Comparison of ENCODE assay signal across 10 cellular contexts in genomic region chr2:23916727-23917458, GRCh38. TPM values are rescaled to one million over a fixed set of nuclear protein-coding genes. Genes with fewer than 3 reads are reported as not detected.
DNase-seq lines count a peak whose midpoint lies in the region; ATAC-seq, FAIRE-seq and TF ChIP-seq lines count a peak whose summit lies in the region.
"Had no signal": no experiment of that assay in that cellular context is flagged by ENCODE, and none has a peak within 500 bp of the region (broad histone marks: within the 10 kb centered on the region; RNA-seq: fewer than 3 reads in every experiment).

No MANE protein-coding gene starts in this region.

- H3K9me3 ChIP-seq in KOPT-K1 (ENCODE audit: insufficient read depth, low read length, poor library complexity, severe bottlenecking) (no peaks in the 10 kb centered on the region), K562 (replicated peaks; ENCODE audit: control insufficient read depth, insufficient read depth, low read depth, low read length) (no peaks in the 10 kb centered on the region)
- H3K9me3 ChIP-seq: SJCRH30 had no signal

- TF ChIP-seq POLR2A in K562 (conservative IDR thresholded peaks at IDR 0.05): no peak

- H3K4me2 ChIP-seq in K562 (ENCODE audit: insufficient read depth, low read length): peak overlapping the region; percentile 7

- BruUV-seq in K562 (replicated peaks; lab: Mats Ljungman, UMichigan): no TSS peak

- peak overlapping the region in 1 of 2 experiments; percentile 27; a peak in 1 of 4 replicates for H3K9ac ChIP-seq in K562 (ENCODE audit: insufficient read depth in 1 of 2, low read depth in 2 of 2, low read length in 2 of 2)

- H3K27me3 ChIP-seq in ACC112 (ENCODE audit: insufficient read depth, low read length) (no peaks in the 10 kb centered on the region), K562 (ENCODE audit: control insufficient read depth in 2 of 2, insufficient read depth in 2 of 2, low read length in 2 of 2) (no peaks in the 10 kb centered on the region)
- H3K27me3 ChIP-seq: SJCRH30 had no signal

- FAIRE-seq in K562 (lab: Jason Lieb, UNC): no peak

- H3K4me1 ChIP-seq in ACC112 (ENCODE audit: control insufficient read depth, insufficient read depth, low read length, unreplicated experiment) (peaks cover 12% of the 10 kb centered on the region), K562 (replicated peaks in 1 of 2; ENCODE audit: control insufficient read depth in 2 of 2, insufficient read depth in 2 of 2, low read length in 2 of 2) (peaks cover 0 to 12% of the 10 kb centered on the region in 2 experiments; a peak in 3 of 5 replicates)

- in situ Hi-C loops in K562 (cut with MboI): no loop called here

- POLR2A ChIA-PET in K562 (lab: Yijun Ruan, JAX): interaction anchor here (0.6 to 1.8 kb wide), 2 partner anchors 10 to 23 kb away, joined by 3 to 16 read pairs; partner anchors contain the start of genes ATAD2B and UBXN2A

- CTCF ChIA-PET in K562 (lab: Yijun Ruan, JAX; ENCODE audit: low intra/inter-chr PET ratio): no interaction called here

- TF ChIP-seq EP300 in K562 (IDR thresholded peaks at IDR 0.05; ENCODE audit: low read length): no peak

- peak overlapping the region; percentile 21; the same call in 1 of the 2 replicates for H3K27ac ChIP-seq in ACC112 (ENCODE audit: low read depth, low read length)
- H3K27ac ChIP-seq in KOPT-K1 (ENCODE audit: low read depth, low read length, poor library complexity, severe bottlenecking): peak overlapping the region; percentile 54
- peak overlapping the region; percentile 50 for H3K27ac ChIP-seq in K562 (ENCODE audit: extremely low read depth, low read depth, low read length)
- H3K27ac ChIP-seq: SJCRH30 had no signal

- no peak for TF ChIP-seq RAD21 in K562 (CRISPR knock-in tag; conservative IDR thresholded peaks at IDR 0.05 in 1 of 2, IDR thresholded peaks at IDR 0.05 in 1 of 2)

- TF ChIP-seq CTCF in K562 (IDR thresholded peaks at IDR 0.05 in 2 of 3, conservative IDR thresholded peaks at IDR 0.05 in 1 of 3; ENCODE audit: insufficient read depth in 2 of 3, low read depth in 1 of 3, low read length in 3 of 3): no peak

- H2AFZ ChIP-seq in ACC112 (ENCODE audit: low read length, unreplicated experiment): no peak overlapping the region
- peak overlapping the region; percentile 3 for H2AFZ ChIP-seq in K562 (ENCODE audit: low read depth, low read length)

- peak in 2 of 4 experiments; percentile 42 to 53 for DNase-seq in K562 (ENCODE audit: extremely low read depth in 1 of 4, low spot score in 3 of 4)
- DNase-seq in NK-92 (lab: John Stamatoyannopoulos, UW; ENCODE audit: unreplicated experiment): no peak
- no peak for DNase-seq in GM03348 (ENCODE audit: low spot score)
- DNase-seq in activated naive CD4-positive, alpha-beta T cell treated with anti-CD3 and anti-CD28 coated beads, Interleukin-2, amount 50 U/mL, for 16 hours: no peak
- DNase-seq in ecto neural progenitor cell (ENCODE audit: low spot score): no peak
- DNase-seq: KG1 had no signal

- no peaks in the 10 kb centered on the region for H3K9me1 ChIP-seq in K562 (ENCODE audit: control insufficient read depth, insufficient read depth, low read length)

- H3K4me3 ChIP-seq in ACC112 (ENCODE audit: low read depth, low read length) (no peak overlapping the region), K562 (no peak overlapping the region)
- H3K4me3 ChIP-seq: SJCRH30 had no signal

- WGBS in K562 (ENCODE audit: insufficient coverage, low coverage, missing lambda C conversion rate): 44% methylated on average over 3 of the region's 3 CpGs

- ATAC-seq in GM18861 (IDR thresholded peaks at IDR 0.05; ENCODE audit: unreplicated experiment): peak; percentile 62
- ATAC-seq in K562: peak; percentile 75

- intact Hi-C loops in K562 (cut with micrococcal nuclease): no loop called here

- H3K79me2 ChIP-seq in ACC112 (ENCODE audit: control insufficient read depth, insufficient read depth, low read length, unreplicated experiment) (peaks cover 46% of the 10 kb centered on the region), K562 (ENCODE audit: control insufficient read depth, insufficient read depth, low read length) (peaks cover 89% of the 10 kb centered on the region)

- H4K20me1 ChIP-seq in K562 (replicated peaks; ENCODE audit: control insufficient read depth, insufficient read depth, low read length): no peaks in the 10 kb centered on the region

- H3K36me3 ChIP-seq in ACC112 (ENCODE audit: insufficient read depth, low read length) (no peaks in the 10 kb centered on the region), KOPT-K1 (ENCODE audit: insufficient read depth, low read length) (no peaks in the 10 kb centered on the region), K562 (ENCODE audit: control insufficient read depth, insufficient read depth, low read length) (no peaks in the 10 kb centered on the region)
- H3K36me3 ChIP-seq: SJCRH30 had no signal

TF ChIP-seq in K562, 482 proteins besides CTCF, POLR2A, EP300 and RAD21 (continues in another document):
- TF ChIP-seq CCNT2 (IDR thresholded peaks at IDR 0.05; ENCODE audit: borderline replicate concordance, extremely low read depth, insufficient read length, low read depth, low read length): no peak
- no peak for TF ChIP-seq TBP (optimal IDR thresholded peaks at IDR 0.05; ENCODE audit: low read depth, low read length)
- no peak for TF ChIP-seq HMG20A (CRISPR knock-in tag; conservative IDR thresholded peaks at IDR 0.05)
- TF ChIP-seq SP2 (IDR thresholded peaks at IDR 0.05; ENCODE audit: extremely low read depth, low read depth, low read length, poor library complexity, severe bottlenecking): no peak
- no peak for TF ChIP-seq ZNF41 (CRISPR knock-in tag; conservative IDR thresholded peaks at IDR 0.05)
- TF ChIP-seq STAT5B (CRISPR knock-in tag; IDR thresholded peaks at IDR 0.05): no peak
- TF ChIP-seq ZNF24 (IDR thresholded peaks at IDR 0.05): peak; percentile 84
- 0 out of 2 replicates have a peak, but pooled peaks have one; percentile 15 for TF ChIP-seq EP400 (IDR thresholded peaks at IDR 0.05)
- TF ChIP-seq HCFC1 (IDR thresholded peaks at IDR 0.05; ENCODE audit: low read depth, low read length): no peak
- no peak for TF ChIP-seq STAT5A (IDR thresholded peaks at IDR 0.05; ENCODE audit: borderline replicate concordance, low read length)
- TF ChIP-seq BDP1 (IDR thresholded peaks at IDR 0.05; ENCODE audit: insufficient read depth, insufficient read length): no peak
- no peak for TF ChIP-seq ILF3 (IDR thresholded peaks at IDR 0.05; ENCODE audit: borderline replicate concordance)
- no peak for TF ChIP-seq ZNF561 (CRISPR knock-in tag; conservative IDR thresholded peaks at IDR 0.05)
- TF ChIP-seq TAF7 (tag; IDR thresholded peaks at IDR 0.05): no peak
- TF ChIP-seq CC2D1A (IDR thresholded peaks at IDR 0.05): no peak
- TF ChIP-seq ZNF12 (CRISPR knock-in tag; IDR thresholded peaks at IDR 0.05): no peak

RNA-seq across cellular contexts. Expression of gene ATAD2B, which starts 10.0 kb away (rescaled TPM):
- total RNA-seq in K562 (2011; cell fraction: chromatin; rRNA removed; ENCODE audit: low replicate concordance): 28.1 and 119 TPM in 2 replicates
- total RNA-seq in K562 (2011; cell fraction: nucleolus; rRNA removed): 12.7 and 18.3 TPM in 2 replicates
- 37.1 and 61.3 TPM in 2 replicates for total RNA-seq in K562 (2011; cell fraction: nucleoplasm; rRNA removed)
- total RNA-seq in K562 (2014; rRNA removed): 10.8 and 11.4 TPM in 2 replicates
- 21.6 and 22.4 TPM in 2 replicates for total RNA-seq in K562 (2014; rRNA removed; fragmentation: Illumina TruSeq; extraction: Trizol)
- total RNA-seq in K562 (2015; rRNA removed; fragmentation: Illumina TruSeq; extraction: Trizol): 20.6 and 21.6 TPM in 2 replicates
- 18.5 and 18.8 TPM in 2 replicates for total RNA-seq in K562 (2021)
- polyA plus RNA-seq in K562 (2011; rRNA removed): 11.0 and 11.7 TPM in 2 replicates
- polyA plus RNA-seq in K562 (2011; cell fraction: cytosol; rRNA removed): 1.6 and 4.6 TPM in 2 replicates
- 18.8 and 26.5 TPM in 2 replicates for polyA plus RNA-seq in K562 (2011; cell fraction: nucleus; rRNA removed)
- 5.6 TPM in 2 replicates for polyA plus RNA-seq in K562 (2012)
- polyA plus RNA-seq in K562 (2014; fragmentation: Illumina TruSeq; extraction: Trizol): 8.9 and 10.9 TPM in 2 replicates
- polyA plus RNA-seq in K562 (2014; fragmentation: Nextera tagmentation; extraction: Ambion mirVana): 1 to 10 TPM; 3.2 to 4.0 TPM
- polyA plus RNA-seq in K562 (2014; rRNA removed): 6.4 and 7.7 TPM in 2 replicates
- 30.0 and 41.1 TPM in 2 replicates for polyA minus RNA-seq in K562 (2011; rRNA and poly(A)+ RNA removed)
- 8.7 TPM in 2 replicates for polyA minus RNA-seq in K562 (2011; cell fraction: cytosol; rRNA and poly(A)+ RNA removed)
- polyA minus RNA-seq in K562 (2011; cell fraction: nucleus; rRNA and poly(A)+ RNA removed): 37.0 and 67.3 TPM in 2 replicates

RNA-seq across cellular contexts. Expression of gene UBXN2A, which starts 23.4 kb away (rescaled TPM):
- 11.5 and 22.5 TPM in 2 replicates for total RNA-seq in K562 (2011; cell fraction: chromatin; rRNA removed; ENCODE audit: low replicate concordance)
- total RNA-seq in K562 (2011; cell fraction: nucleolus; rRNA removed): 9.7 and 10.1 TPM in 2 replicates
- 10.9 and 13.0 TPM in 2 replicates for total RNA-seq in K562 (2011; cell fraction: nucleoplasm; rRNA removed)
- total RNA-seq in K562 (2014; rRNA removed) (12.9 and 14.6 TPM in 2 replicates), K562 (2014; rRNA removed; fragmentation: Illumina TruSeq; extraction: Trizol) (25.6 and 29.4 TPM in 2 replicates), K562 (2015; rRNA removed; fragmentation: Illumina TruSeq; extraction: Trizol) (18.1 and 20.1 TPM in 2 replicates), K562 (2021) (16.0 and 16.8 TPM in 2 replicates)
- polyA plus RNA-seq in K562 (2011; rRNA removed) (11.1 and 16.6 TPM in 2 replicates), K562 (2014; fragmentation: Illumina TruSeq; extraction: Trizol) (18.2 and 20.2 TPM in 2 replicates), K562 (2014; fragmentation: Nextera tagmentation; extraction: Ambion mirVana) (1 to 10 TPM; 3.4 to 4.1 TPM), K562 (2014; rRNA removed) (13.8 and 16.2 TPM in 2 replicates)
- 2.8 and 5.3 TPM in 2 replicates for polyA plus RNA-seq in K562 (2011; cell fraction: cytosol; rRNA removed)
- 1.9 and 2.3 TPM in 2 replicates for polyA plus RNA-seq in K562 (2011; cell fraction: nucleus; rRNA removed)
- 11.0 and 15.5 TPM in 2 replicates for polyA plus RNA-seq in K562 (2012)
- polyA minus RNA-seq in K562 (2011; rRNA and poly(A)+ RNA removed): 8.1 and 11.4 TPM in 2 replicates
- 6.1 and 8.8 TPM in 2 replicates for polyA minus RNA-seq in K562 (2011; cell fraction: cytosol; rRNA and poly(A)+ RNA removed)
- polyA minus RNA-seq in K562 (2011; cell fraction: nucleus; rRNA and poly(A)+ RNA removed): 3.1 and 4.8 TPM in 2 replicates
